ENCODE assay signal across 20 cellular contexts in the genomic region with DNA sequence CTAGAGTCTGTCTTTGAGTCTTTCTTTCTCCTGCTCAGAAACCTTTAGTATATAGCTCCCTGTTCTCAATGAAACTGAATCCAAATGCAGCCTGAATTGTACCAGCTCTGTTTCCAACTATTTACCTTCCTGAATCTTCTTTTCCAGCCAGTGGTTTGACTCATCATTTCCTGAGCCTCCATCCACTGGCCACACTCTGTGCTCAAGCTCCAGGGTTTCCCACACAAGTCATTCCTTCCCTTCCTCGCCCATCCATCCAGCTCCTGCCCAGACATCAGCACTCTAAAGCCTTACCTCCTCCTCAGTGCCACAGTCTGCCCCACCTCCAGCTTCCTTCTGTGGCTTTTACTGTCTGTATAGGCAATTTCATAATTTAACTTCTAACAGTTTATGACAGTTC.
DNase-seq lines count a peak whose midpoint lies in the region; ATAC-seq, FAIRE-seq and TF ChIP-seq lines count a peak whose summit lies in the region.
"Had no signal": no experiment of that assay in that cellular context is flagged by ENCODE, and none has a peak within 500 bp of the region (broad histone marks: within the 10 kb centered on the region; RNA-seq: fewer than 3 reads in every experiment).

No MANE protein-coding gene starts in this region.

- H3K9me3 ChIP-seq in astrocyte (ENCODE audit: insufficient read depth, low read depth, low read length): no peaks in the 10 kb centered on the region
- H3K9me3 ChIP-seq: neutrophil, spleen had no signal

- H3K27me3 ChIP-seq in astrocyte (ENCODE audit: insufficient read depth, low read length): no peaks in the 10 kb centered on the region
- H3K27me3 ChIP-seq: neutrophil, spleen had no signal

- H3K4me1 Mint-ChIP-seq in astrocyte (ENCODE audit: low read depth, unreplicated experiment): peaks cover 14% of the 10 kb centered on the region
- H3K4me1 Mint-ChIP-seq: activated CD8-positive, alpha-beta memory T cell treated with anti-CD3 and anti-CD28 coated beads, Interleukin-2, amount 10 ng/mL, durations not matched to agents 7 days and 5 days had no signal

- no peak overlapping the region for H3K27ac Mint-ChIP-seq in astrocyte (ENCODE audit: unreplicated experiment)
- H3K27ac Mint-ChIP-seq: activated CD8-positive, alpha-beta memory T cell treated with anti-CD3 and anti-CD28 coated beads, Interleukin-2, amount 10 ng/mL, durations not matched to agents 7 days and 5 days had no signal

- DNase-seq in A172 (ENCODE audit: low spot score) (peak; percentile 66), Kasumi-1 (lab: John Stamatoyannopoulos, UW) (peak; percentile 28 to 39), astrocyte (ENCODE audit: low read depth) (peak; percentile 90), iris pigment epithelial cell (ENCODE audit: low read depth) (peak; percentile 86), SIG-M5 treated with dmso at 0.1 percent for 504 hours (lab: John Stamatoyannopoulos, UW; ENCODE audit: unreplicated experiment) (no peak), posterior vena cava (ENCODE audit: low spot score) (no peak), MV-4-11 (lab: John Stamatoyannopoulos, UW) (no peak)
- DNase-seq: activated CD8-positive, alpha-beta memory T cell treated with anti-CD3 and anti-CD28 coated beads, Interleukin-2, amount 10 ng/mL, durations not matched to agents 7 days and 5 days; activated naive CD4-positive, alpha-beta T cell treated with Interleukin-2 at 50 U/mL for 16 hours; Calu3; erythroblast; mesendoderm; NCI-H1436 treated with DMSO at 0.1 percent for 48 hours; NCI-H69; SHP77 treated with DMSO at 0.1 percent for 48 hours; spleen had no signal

- no peak for ATAC-seq in GM19035 (IDR thresholded peaks at IDR 0.05; ENCODE audit: unreplicated experiment)
- ATAC-seq: activated CD8-positive, alpha-beta memory T cell treated with anti-CD3 and anti-CD28 coated beads, Interleukin-2, amount 10 ng/mL, durations not matched to agents 7 days and 5 days had no signal

- no peaks in the 10 kb centered on the region for H3K9me3 Mint-ChIP-seq in astrocyte (ENCODE audit: unreplicated experiment)

- H3K4me1 ChIP-seq in astrocyte (ENCODE audit: insufficient read depth, low read length): peaks cover 16% of the 10 kb centered on the region
- H3K4me1 ChIP-seq: spleen had no signal

- H3K4me3 Mint-ChIP-seq in astrocyte (ENCODE audit: unreplicated experiment): no peak overlapping the region
- H3K4me3 Mint-ChIP-seq: activated CD8-positive, alpha-beta memory T cell treated with anti-CD3 and anti-CD28 coated beads, Interleukin-2, amount 10 ng/mL, durations not matched to agents 7 days and 5 days had no signal

- H3K4me2 ChIP-seq in astrocyte (ENCODE audit: low read length): peak overlapping the region; percentile 63

- no peaks in the 10 kb centered on the region for H3K36me3 Mint-ChIP-seq in astrocyte (ENCODE audit: low read depth, unreplicated experiment)
- H3K36me3 Mint-ChIP-seq: activated CD8-positive, alpha-beta memory T cell treated with anti-CD3 and anti-CD28 coated beads, Interleukin-2, amount 10 ng/mL, durations not matched to agents 7 days and 5 days had no signal

- TF ChIP-seq CTCF in astrocyte (IDR thresholded peaks at IDR 0.05; ENCODE audit: insufficient read depth, low read depth, low read length): no peak

- peak overlapping the region; percentile 23 for H3K9ac ChIP-seq in astrocyte (ENCODE audit: low read length)

- H3K4me3 ChIP-seq in astrocyte (ENCODE audit: insufficient read depth, low read depth, low read length): no peak overlapping the region
- H3K4me3 ChIP-seq: spleen had no signal

- no peak overlapping the region for H2AFZ ChIP-seq in astrocyte (ENCODE audit: low read depth, low read length)

- H3K79me2 ChIP-seq in astrocyte (ENCODE audit: insufficient read depth, low read length): peaks cover 6% of the 10 kb centered on the region

- H4K20me1 ChIP-seq in astrocyte (ENCODE audit: insufficient read depth, low read length): no peaks in the 10 kb centered on the region

- no peaks in the 10 kb centered on the region for H3K27me3 Mint-ChIP-seq in astrocyte (ENCODE audit: low read depth, unreplicated experiment)

- H3K27ac ChIP-seq in astrocyte (ENCODE audit: low read depth, low read length): peak overlapping the region; percentile 79
- H3K27ac ChIP-seq: neutrophil, spleen had no signal

- FAIRE-seq in astrocyte (lab: Jason Lieb, UNC): peak; percentile 100
- FAIRE-seq: A204.1, TTC549 had no signal

- H3K36me3 ChIP-seq in astrocyte (ENCODE audit: insufficient read depth, low read length): peaks cover 11% of the 10 kb centered on the region
- H3K36me3 ChIP-seq: neutrophil, spleen had no signal

- intact Hi-C loops in posterior vena cava (cut with DNase I): no loop called here

Comparison
In these comparisons a context has a peak if more than half of its experiments do, and no peak if none do; other contexts are left out.
1. DNase-seq: peak in A172 (single experiment), Kasumi-1 (2 of 2), astrocyte (single experiment) and iris pigment epithelial cell (single experiment); none in SIG-M5 treated with dmso at 0.1 percent for 504 hours (single experiment), posterior vena cava (single experiment) and MV-4-11 (single experiment).